ENCODE assay signal across 23 cellular contexts in the genomic region with DNA sequence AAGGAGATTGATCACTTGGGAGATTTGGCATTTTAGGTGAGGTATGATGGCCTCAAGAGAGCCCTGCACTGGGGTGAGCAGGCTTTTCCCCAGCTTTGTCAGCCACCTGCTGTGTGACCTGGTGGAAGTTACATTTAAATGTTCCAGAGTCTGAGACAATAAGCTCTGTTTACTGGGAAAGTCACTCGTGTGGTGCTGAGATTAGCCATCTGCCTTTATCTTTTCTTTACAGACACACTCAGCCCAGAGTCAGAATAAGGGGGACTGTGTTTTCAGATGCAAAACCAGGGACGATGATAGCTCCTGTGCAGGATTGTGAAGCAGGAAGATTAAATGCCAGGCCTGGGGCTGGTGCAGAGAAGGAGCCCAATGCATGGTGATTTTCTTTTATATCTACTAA. TPM values are rescaled to one million over a fixed set of nuclear protein-coding genes. Genes with fewer than 3 reads are reported as not detected.
DNase-seq lines count a peak whose midpoint lies in the region; ATAC-seq and TF ChIP-seq lines count a peak whose summit lies in the region.
"Had no signal": no experiment of that assay in that cellular context is flagged by ENCODE, and none has a peak within 500 bp of the region (broad histone marks: within the 10 kb centered on the region; RNA-seq: fewer than 3 reads in every experiment).

No MANE protein-coding gene starts in this region.

- ATAC-seq in GM23338 (peak; percentile 42), left colon (no peak), GM18519 (IDR thresholded peaks at IDR 0.05; ENCODE audit: low FRiP score, unreplicated experiment) (no peak)
- ATAC-seq: lower lobe of right lung, T-helper 17 cell had no signal

- no peaks in the 10 kb centered on the region for H4K20me1 ChIP-seq in GM23338 (replicated peaks; ENCODE audit: insufficient read depth)

- no peak overlapping the region for H3K4me3 ChIP-seq in GM23338
- H3K4me3 ChIP-seq: BLaER1 treated with 17β-estradiol and CSF1 and Interleukin-3, amounts not matched to agents 10 nM and 100 nM; lower lobe of right lung; right atrium auricular region; SJSA1; spleen; upper lobe of left lung had no signal

- no peaks in the 10 kb centered on the region for H3K79me2 ChIP-seq in GM23338 (replicated peaks; ENCODE audit: insufficient read depth)
- H3K79me2 ChIP-seq: parathyroid adenoma had no signal

- peaks cover 21% of the 10 kb centered on the region; the same call in 2 of the 3 replicates for H3K9me3 Mint-ChIP-seq in GM23338
- peaks cover 9% of the 10 kb centered on the region for H3K9me3 Mint-ChIP-seq in chondrocyte (ENCODE audit: low read depth)
- peaks cover 22% of the 10 kb centered on the region for H3K9me3 Mint-ChIP-seq in nephron

- H3K36me3 Mint-ChIP-seq in GM23338 (ENCODE audit: low read depth) = peaks cover 7% of the 10 kb centered on the region; the same call in 2 of the 3 replicates
- H3K36me3 Mint-ChIP-seq in chondrocyte (ENCODE audit: low read depth) = peaks cover 11% of the 10 kb centered on the region
- H3K36me3 Mint-ChIP-seq in nephron (ENCODE audit: low read depth) = peaks cover 11% of the 10 kb centered on the region

- H3K36me3 ChIP-seq in GM23338 (ENCODE audit: insufficient read depth) = no peaks in the 10 kb centered on the region
- H3K36me3 ChIP-seq: lower lobe of right lung, right atrium auricular region, SJSA1, spleen, upper lobe of left lung had no signal

- no peak overlapping the region for H3K27ac ChIP-seq in GM23338 (ENCODE audit: low read depth)
- H3K27ac ChIP-seq: BLaER1 treated with 17β-estradiol and CSF1 and Interleukin-3, amounts not matched to agents 10 nM and 100 nM; lower lobe of right lung; parathyroid adenoma; right atrium auricular region; SJSA1; spleen had no signal

- intact Hi-C loops in left colon (cut with DNase I, micrococcal nuclease) = no loop called here

- DNase-seq in GM23338 (ENCODE audit: low spot score) (no peak), OCI-M1 (lab: John Stamatoyannopoulos, UW) (peak; percentile 73), chondrocyte (ENCODE audit: low spot score) (no peak), left colon (no peak), NCI-H774 (lab: John Stamatoyannopoulos, UW) (no peak)
- DNase-seq: activated CD4-positive, alpha-beta T cell treated with anti-CD3 and anti-CD28 coated beads, Interleukin-2, amount 10 ng/mL, durations not matched to agents 24 days and 14 days; activated gamma-delta T cell treated with Interleukin-2 at 50 U/mL for 16 hours; activated T-cell treated with anti-CD3 and anti-CD28 coated beads, Interleukin-2, amount 50 U/mL, for 1 hour; Caco-2; cerebellar nuclear complex; lower lobe of right lung; MV-4-11; NCI-H1436 treated with DMSO at 0.1 percent for 48 hours; spleen; stimulated activated CD4-positive, alpha-beta T cell treated with anti-CD3 and anti-CD28 coated beads, Interleukin-4, amount 100 ng/mL, for 1 hour; T-helper 17 cell; upper lobe of left lung had no signal

- peaks cover 8% of the 10 kb centered on the region for H3K4me1 ChIP-seq in GM23338 (ENCODE audit: insufficient read depth)
- H3K4me1 ChIP-seq: Caco-2, parathyroid adenoma had no signal

- H3F3A ChIP-seq in GM23338 (replicated peaks; ENCODE audit: low read depth) = no peaks in the 10 kb centered on the region

- no peaks in the 10 kb centered on the region for H3K27me3 ChIP-seq in GM23338 (ENCODE audit: insufficient read depth)
- H3K27me3 ChIP-seq: BLaER1 treated with 17β-estradiol and CSF1 and Interleukin-3, amounts not matched to agents 10 nM and 100 nM; right atrium auricular region; SJSA1; upper lobe of left lung had no signal

- no peak overlapping the region for H3K4me3 Mint-ChIP-seq in GM23338
- no peak overlapping the region for H3K4me3 Mint-ChIP-seq in chondrocyte (ENCODE audit: unreplicated experiment)
- H3K4me3 Mint-ChIP-seq in nephron = no peak overlapping the region
- H3K4me3 Mint-ChIP-seq: activated CD4-positive, alpha-beta T cell treated with anti-CD3 and anti-CD28 coated beads, Interleukin-2, amount 10 ng/mL, durations not matched to agents 24 days and 14 days; T-helper 17 cell had no signal

- H3K4me1 Mint-ChIP-seq in GM23338 (peaks cover 25% of the 10 kb centered on the region), chondrocyte (ENCODE audit: low read depth) (peaks cover 97% of the 10 kb centered on the region), nephron (peaks cover 55% of the 10 kb centered on the region)

- H3K4me2 ChIP-seq in GM23338 = 0 out of 2 replicates have a peak overlapping the region, but pooled peaks have one; percentile 31
- H3K4me2 ChIP-seq: BLaER1 treated with 17β-estradiol and CSF1 and Interleukin-3, amounts not matched to agents 10 nM and 100 nM had no signal

- H3K27me3 Mint-ChIP-seq in GM23338 (ENCODE audit: insufficient read depth, low read depth, poor library complexity) (peaks cover 1% of the 10 kb centered on the region), chondrocyte (ENCODE audit: low read depth) (no peaks in the 10 kb centered on the region), nephron (ENCODE audit: low read depth) (peaks cover 12% of the 10 kb centered on the region)

- H3K9me2 ChIP-seq in GM23338 (ENCODE audit: insufficient read depth) = no peaks in the 10 kb centered on the region

- H2AFZ ChIP-seq in GM23338 = no peak overlapping the region
- H2AFZ ChIP-seq: parathyroid adenoma had no signal

- H3K27ac Mint-ChIP-seq in GM23338 (no peak overlapping the region), chondrocyte (ENCODE audit: unreplicated experiment) (peak overlapping the region; percentile 64), nephron (peak overlapping the region in 2 of 3 experiments; percentile 4 to 44)
- H3K27ac Mint-ChIP-seq: activated CD4-positive, alpha-beta T cell treated with anti-CD3 and anti-CD28 coated beads, Interleukin-2, amount 10 ng/mL, durations not matched to agents 24 days and 14 days; T-helper 17 cell had no signal

- no peak for TF ChIP-seq CTCF in GM23338 (conservative IDR thresholded peaks at IDR 0.05; ENCODE audit: low read depth in 2 of 2)
- TF ChIP-seq CTCF in chondrocyte (IDR thresholded peaks at IDR 0.05) = no peak
- TF ChIP-seq CTCF in nephron (IDR thresholded peaks at IDR 0.05; ENCODE audit: unreplicated experiment in 3 of 3) = no peak

TF ChIP-seq in GM23338, 12 proteins besides CTCF, POLR2A, EP300 and RAD21 (continues in another document):
- no peak for TF ChIP-seq JUNB (IDR thresholded peaks at IDR 0.05; ENCODE audit: unreplicated experiment)
- TF ChIP-seq EZH2 (IDR thresholded peaks at IDR 0.05; ENCODE audit: low read depth, unreplicated experiment) = no peak
- TF ChIP-seq, protein P1, sequence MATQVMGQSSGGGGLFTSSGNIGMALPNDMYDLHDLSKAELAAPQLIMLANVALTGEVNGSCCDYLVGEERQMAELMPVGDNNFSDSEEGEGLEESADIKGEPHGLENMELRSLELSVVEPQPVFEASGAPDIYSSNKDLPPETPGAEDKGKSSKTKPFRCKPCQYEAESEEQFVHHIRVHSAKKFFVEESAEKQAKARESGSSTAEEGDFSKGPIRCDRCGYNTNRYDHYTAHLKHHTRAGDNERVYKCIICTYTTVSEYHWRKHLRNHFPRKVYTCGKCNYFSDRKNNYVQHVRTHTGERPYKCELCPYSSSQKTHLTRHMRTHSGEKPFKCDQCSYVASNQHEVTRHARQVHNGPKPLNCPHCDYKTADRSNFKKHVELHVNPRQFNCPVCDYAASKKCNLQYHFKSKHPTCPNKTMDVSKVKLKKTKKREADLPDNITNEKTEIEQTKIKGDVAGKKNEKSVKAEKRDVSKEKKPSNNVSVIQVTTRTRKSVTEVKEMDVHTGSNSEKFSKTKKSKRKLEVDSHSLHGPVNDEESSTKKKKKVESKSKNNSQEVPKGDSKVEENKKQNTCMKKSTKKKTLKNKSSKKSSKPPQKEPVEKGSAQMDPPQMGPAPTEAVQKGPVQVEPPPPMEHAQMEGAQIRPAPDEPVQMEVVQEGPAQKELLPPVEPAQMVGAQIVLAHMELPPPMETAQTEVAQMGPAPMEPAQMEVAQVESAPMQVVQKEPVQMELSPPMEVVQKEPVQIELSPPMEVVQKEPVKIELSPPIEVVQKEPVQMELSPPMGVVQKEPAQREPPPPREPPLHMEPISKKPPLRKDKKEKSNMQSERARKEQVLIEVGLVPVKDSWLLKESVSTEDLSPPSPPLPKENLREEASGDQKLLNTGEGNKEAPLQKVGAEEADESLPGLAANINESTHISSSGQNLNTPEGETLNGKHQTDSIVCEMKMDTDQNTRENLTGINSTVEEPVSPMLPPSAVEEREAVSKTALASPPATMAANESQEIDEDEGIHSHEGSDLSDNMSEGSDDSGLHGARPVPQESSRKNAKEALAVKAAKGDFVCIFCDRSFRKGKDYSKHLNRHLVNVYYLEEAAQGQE (IDR thresholded peaks at IDR 0.05; ENCODE audit: unreplicated experiment) = no peak

RNA-seq across cellular contexts. Expression of a gene that starts 47.9 kb away (rescaled TPM):
- total RNA-seq in GM23338 (2014; rRNA removed; shearing (Covaris generic)) = 0.63 and 1.2 TPM in 2 replicates
- 0.11 and 0.16 TPM in 2 replicates for polyA plus RNA-seq in GM23338 (2016; fragmentation: Nextera tagmentation; extraction: Ambion mirVana)
- total RNA-seq in chondrocyte (58.8 to 66.2 TPM (median 59.5 TPM) in 3 replicates), left colon (1 to 10 TPM; 1.3 to 2.7 TPM)

Comparison
In these comparisons a context has a peak if more than half of its experiments do, and no peak if none do; other contexts are left out.
1. RNA of a gene that starts 47.9 kb away (total RNA-seq): 58.8 to 66.2 TPM in chondrocyte; 1.3 to 2.7 TPM in left colon and 0.63 to 1.2 TPM in GM23338; every median in the first group is over 10 times any median in the second.